ENCODE assay signal across 29 cellular contexts in genomic region chr10:80674809-80675208, GRCh38.
DNase-seq lines count a peak whose midpoint lies in the region; ATAC-seq, FAIRE-seq and TF ChIP-seq lines count a peak whose summit lies in the region.
"Had no signal": no experiment of that assay in that cellular context is flagged by ENCODE, and none has a peak within 500 bp of the region (broad histone marks: within the 10 kb centered on the region; RNA-seq: fewer than 3 reads in every experiment).

No MANE protein-coding gene starts in this region.

- in situ Hi-C loops in HepG2 (cut with HindIII; ENCODE audit: extremely low pct_ligation_motif_present, low pct_unique_long_range_greater_than_20kb) = no loop called here

- intact Hi-C loops in HepG2 (cut with micrococcal nuclease; ENCODE audit: unreplicated experiment) = no loop called here
- intact Hi-C loops in right lobe of liver (cut with DNase I) = no loop called here

- H3K4me2 ChIP-seq in HepG2 (ENCODE audit: low read depth, low read length) = no peak overlapping the region
- H3K4me2 ChIP-seq: A549; BLaER1; BLaER1 treated with 17β-estradiol and CSF1 and Interleukin-3, amounts not matched to agents 10 nM and 100 nM had no signal

- no peak overlapping the region for H3K4me3 ChIP-seq in HepG2 (replicated peaks in 1 of 3; ENCODE audit: insufficient read depth in 1 of 3, low read depth in 2 of 3, low read length in 3 of 3)
- no peak overlapping the region for H3K4me3 ChIP-seq in right lobe of liver
- H3K4me3 ChIP-seq: A549; BLaER1; BLaER1 treated with 17β-estradiol and CSF1 and Interleukin-3, amounts not matched to agents 10 nM and 100 nM had no signal

- H2AFZ ChIP-seq in HepG2 (ENCODE audit: low read length) = no peak overlapping the region

- no peak for TF ChIP-seq POLR2A in HepG2 (IDR thresholded peaks at IDR 0.05; ENCODE audit: insufficient read depth in 1 of 2, low read depth in 2 of 2, low read length in 2 of 2)
- no peak for TF ChIP-seq POLR2A in right lobe of liver (IDR thresholded peaks at IDR 0.05)

- H3K27ac ChIP-seq in HepG2 (ENCODE audit: extremely low read length, insufficient read depth, low read length) = no peak overlapping the region
- no peak overlapping the region for H3K27ac ChIP-seq in right lobe of liver
- H3K27ac ChIP-seq: 22Rv1; A549; BLaER1; BLaER1 treated with 17β-estradiol and CSF1 and Interleukin-3, amounts not matched to agents 10 nM and 100 nM; C4-2B had no signal

- TF ChIP-seq EP300 in HepG2 (IDR thresholded peaks at IDR 0.05; ENCODE audit: low read depth in 2 of 2, low read length in 2 of 2) = no peak
- TF ChIP-seq EP300 in HepG2 (CRISPR knock-in tag; IDR thresholded peaks at IDR 0.05; ENCODE audit: borderline replicate concordance) = no peak

- POLR2A ChIA-PET in HepG2 (lab: Yijun Ruan, JAX) = no interaction called here

- no TSS peak for BruUV-seq in HepG2 (replicated peaks; lab: Mats Ljungman, UMichigan)

- H3K36me3 ChIP-seq in HepG2 (replicated peaks in 1 of 2; ENCODE audit: control insufficient read depth in 1 of 2, insufficient read depth in 2 of 2, low read length in 2 of 2) (no peaks in the 10 kb centered on the region), right lobe of liver (no peaks in the 10 kb centered on the region)
- H3K36me3 ChIP-seq: BE2C; BLaER1; BLaER1 treated with 17β-estradiol and CSF1 and Interleukin-3, amounts not matched to agents 10 nM and 100 nM had no signal

- H3K9me3 ChIP-seq in HepG2 (ENCODE audit: low read length) = no peaks in the 10 kb centered on the region
- no peaks in the 10 kb centered on the region for H3K9me3 ChIP-seq in right lobe of liver
- H3K9me3 ChIP-seq: A549, BE2C, Caco-2 had no signal

- H3K79me2 ChIP-seq in HepG2 (ENCODE audit: insufficient read depth, low read length) = no peaks in the 10 kb centered on the region

- no peak for TF ChIP-seq RAD21 in HepG2 (CRISPR knock-in tag; IDR thresholded peaks at IDR 0.05)

- H3K4me1 ChIP-seq in HepG2 (ENCODE audit: insufficient read depth, low read length) (no peaks in the 10 kb centered on the region), right lobe of liver (no peaks in the 10 kb centered on the region)
- H3K4me1 ChIP-seq: A549, BE2C, Caco-2 had no signal

- CTCF ChIA-PET in HepG2 (lab: Yijun Ruan, JAX; ENCODE audit: low intra/inter-chr PET ratio, low total read pairs) = no interaction called here

- no peak overlapping the region for H3K9ac ChIP-seq in HepG2 (ENCODE audit: insufficient read depth, low read depth, low read length)
- H3K9ac ChIP-seq: BLaER1; BLaER1 treated with 17β-estradiol and CSF1 and Interleukin-3, amounts not matched to agents 10 nM and 100 nM had no signal

- no peaks in the 10 kb centered on the region for H4K20me1 ChIP-seq in HepG2 (ENCODE audit: insufficient read depth, low read length)
- H4K20me1 ChIP-seq: BLaER1; BLaER1 treated with 17β-estradiol and CSF1 and Interleukin-3, amounts not matched to agents 10 nM and 100 nM had no signal

- H3K27me3 ChIP-seq in HepG2 (ENCODE audit: control insufficient read depth in 1 of 2, insufficient read depth in 2 of 2, low read length in 2 of 2) = no peaks in the 10 kb centered on the region; a peak in 1 of 5 replicates
- H3K27me3 ChIP-seq in right lobe of liver = no peaks in the 10 kb centered on the region
- H3K27me3 ChIP-seq: BE2C; BLaER1; BLaER1 treated with 17β-estradiol and CSF1 and Interleukin-3, amounts not matched to agents 10 nM and 100 nM had no signal

- WGBS in HepG2 (ENCODE audit: low lambda C conversion rate) = 3% methylated on average over 1 of the region's 1 CpG
- WGBS in right lobe of liver (ENCODE audit: insufficient coverage, low coverage, low lambda C conversion rate, missing lambda C conversion rate) = 27% methylated on average over 1 of the region's 1 CpG

- no peak for DNase-seq in HepG2 (ENCODE audit: low spot score)
- no peak for DNase-seq in right lobe of liver
- DNase-seq: 8988T; ACHN; AML-193; BE2C; C1 segment of cervical spinal cord; Caco-2; Calu3; CD4-positive, alpha-beta memory T cell; CD4-positive, alpha-beta T cell; CD4-positive, CD25-positive, alpha-beta regulatory T cell; CD8-positive, alpha-beta memory T cell; CD8-positive, alpha-beta T cell; COR-L47; DMS 273 treated with DMSO at 0.1 percent for 48 hours; DMS153; DMS53; DMS79; DMS79 treated with DMSO at 0.1 percent for 48 hours; DND-41; EL had no signal

- ATAC-seq in HepG2 = no peak
- ATAC-seq in right lobe of liver = no peak
- ATAC-seq: A549; CD8-positive, alpha-beta T cell had no signal

- no peak for FAIRE-seq in HepG2 (lab: Jason Lieb, UNC)
- FAIRE-seq: A204.1, A549, D721Med had no signal

- TF ChIP-seq CTCF in HepG2 (CRISPR knock-in tag; IDR thresholded peaks at IDR 0.05) = no peak
- no peak for TF ChIP-seq CTCF in right lobe of liver (IDR thresholded peaks at IDR 0.05)

TF ChIP-seq in HepG2, 621 proteins besides CTCF, POLR2A, EP300 and RAD21:
- TF ChIP-seq MNT (IDR thresholded peaks at IDR 0.05) = peak; percentile 96
- TF ChIP-seq TAF1 (CRISPR knock-in tag; IDR thresholded peaks at IDR 0.05) = no peak
TF ChIP-seq in HepG2: peak in this region for 1.
